3 cellular contexts compared by ENCODE assay signal in genomic region chr14:87467578-87467977, GRCh38.
"Had no signal": no experiment of that assay in that cellular context is flagged by ENCODE, and none has a peak within 500 bp of the region (broad histone marks: within the 10 kb centered on the region; RNA-seq: fewer than 3 reads in every experiment).

No MANE protein-coding gene starts in this region.

- DNase-seq: GDM1, GF-D8 had no signal

- H3K4me3 ChIP-seq: GM12878 had no signal
